In genomic region chr5:78592735-78593386, GRCh38 we compare ENCODE assay signal across 1 cellular context.
TF ChIP-seq lines count a peak whose summit lies in the region.

No MANE protein-coding gene starts in this region.

TF ChIP-seq in IMR-90, 13 proteins besides CTCF, POLR2A, EP300 and RAD21 (continued from another document):
- no peak for TF ChIP-seq USF2 (IDR thresholded peaks at IDR 0.05; ENCODE audit: low read depth, low read length)
- TF ChIP-seq BHLHE40 (IDR thresholded peaks at IDR 0.05; ENCODE audit: low read depth, low read length) = no peak
- TF ChIP-seq SMC3 (IDR thresholded peaks at IDR 0.05; ENCODE audit: low read depth, low read length) = no peak
